ENCODE assay signal across 2 cellular contexts in the genomic region with DNA sequence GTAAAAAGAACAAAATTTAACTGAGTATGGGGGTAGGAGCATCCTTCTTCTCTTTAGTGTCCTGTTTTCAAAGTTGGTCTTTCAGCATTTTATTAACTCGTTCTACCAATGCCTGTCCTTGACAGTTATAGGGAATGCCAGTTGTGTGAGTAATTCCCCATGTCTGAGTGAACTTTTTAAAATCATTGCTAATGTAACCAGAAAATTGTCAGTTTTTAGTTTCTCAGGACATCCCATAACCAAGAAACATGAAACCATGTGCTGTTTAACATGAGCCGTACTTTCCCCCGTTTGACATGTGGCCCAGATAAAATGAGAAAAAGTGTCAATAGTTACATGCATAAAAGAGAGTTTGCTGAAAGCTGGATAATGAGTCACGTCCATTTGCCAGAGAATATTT.
A peak's percentile ranks its signal among the peaks of the same experiment; 100 is the strongest.
TF ChIP-seq lines count a peak whose summit lies in the region.

No MANE protein-coding gene starts in this region.

TF ChIP-seq in HepG2, 621 proteins besides CTCF, POLR2A, EP300 and RAD21:
- TF ChIP-seq MED8 (CRISPR knock-in tag; IDR thresholded peaks at IDR 0.05; ENCODE audit: insufficient replicate concordance) (no peak), ZNF343 (CRISPR knock-in tag; IDR thresholded peaks at IDR 0.05) (no peak), SP5 (CRISPR knock-in tag; IDR thresholded peaks at IDR 0.05; ENCODE audit: borderline replicate concordance, low read depth) (no peak)
- TF ChIP-seq, protein P1, sequence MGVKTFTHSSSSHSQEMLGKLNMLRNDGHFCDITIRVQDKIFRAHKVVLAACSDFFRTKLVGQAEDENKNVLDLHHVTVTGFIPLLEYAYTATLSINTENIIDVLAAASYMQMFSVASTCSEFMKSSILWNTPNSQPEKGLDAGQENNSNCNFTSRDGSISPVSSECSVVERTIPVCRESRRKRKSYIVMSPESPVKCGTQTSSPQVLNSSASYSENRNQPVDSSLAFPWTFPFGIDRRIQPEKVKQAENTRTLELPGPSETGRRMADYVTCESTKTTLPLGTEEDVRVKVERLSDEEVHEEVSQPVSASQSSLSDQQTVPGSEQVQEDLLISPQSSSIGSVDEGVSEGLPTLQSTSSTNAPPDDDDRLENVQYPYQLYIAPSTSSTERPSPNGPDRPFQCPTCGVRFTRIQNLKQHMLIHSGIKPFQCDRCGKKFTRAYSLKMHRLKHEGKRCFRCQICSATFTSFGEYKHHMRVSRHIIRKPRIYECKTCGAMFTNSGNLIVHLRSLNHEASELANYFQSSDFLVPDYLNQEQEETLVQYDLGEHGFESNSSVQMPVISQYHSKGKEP (CRISPR knock-in tag; IDR thresholded peaks at IDR 0.05), result no peak
- TF ChIP-seq, protein P2, sequence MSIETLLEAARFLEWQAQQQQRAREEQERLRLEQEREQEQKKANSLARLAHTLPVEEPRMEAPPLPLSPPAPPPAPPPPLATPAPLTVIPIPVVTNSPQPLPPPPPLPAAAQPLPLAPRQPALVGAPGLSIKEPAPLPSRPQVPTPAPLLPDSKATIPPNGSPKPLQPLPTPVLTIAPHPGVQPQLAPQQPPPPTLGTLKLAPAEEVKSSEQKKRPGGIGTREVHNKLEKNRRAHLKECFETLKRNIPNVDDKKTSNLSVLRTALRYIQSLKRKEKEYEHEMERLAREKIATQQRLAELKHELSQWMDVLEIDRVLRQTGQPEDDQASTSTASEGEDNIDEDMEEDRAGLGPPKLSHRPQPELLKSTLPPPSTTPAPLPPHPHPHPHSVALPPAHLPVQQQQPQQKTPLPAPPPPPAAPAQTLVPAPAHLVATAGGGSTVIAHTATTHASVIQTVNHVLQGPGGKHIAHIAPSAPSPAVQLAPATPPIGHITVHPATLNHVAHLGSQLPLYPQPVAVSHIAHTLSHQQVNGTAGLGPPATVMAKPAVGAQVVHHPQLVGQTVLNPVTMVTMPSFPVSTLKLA (IDR thresholded peaks at IDR 0.05), result peak; percentile 35; the same call in 1 of the 2 replicates
- TF ChIP-seq, protein P3, sequence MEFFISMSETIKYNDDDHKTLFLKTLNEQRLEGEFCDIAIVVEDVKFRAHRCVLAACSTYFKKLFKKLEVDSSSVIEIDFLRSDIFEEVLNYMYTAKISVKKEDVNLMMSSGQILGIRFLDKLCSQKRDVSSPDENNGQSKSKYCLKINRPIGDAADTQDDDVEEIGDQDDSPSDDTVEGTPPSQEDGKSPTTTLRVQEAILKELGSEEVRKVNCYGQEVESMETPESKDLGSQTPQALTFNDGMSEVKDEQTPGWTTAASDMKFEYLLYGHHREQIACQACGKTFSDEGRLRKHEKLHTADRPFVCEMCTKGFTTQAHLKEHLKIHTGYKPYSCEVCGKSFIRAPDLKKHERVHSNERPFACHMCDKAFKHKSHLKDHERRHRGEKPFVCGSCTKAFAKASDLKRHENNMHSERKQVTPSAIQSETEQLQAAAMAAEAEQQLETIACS (CRISPR knock-in tag; IDR thresholded peaks at IDR 0.05), result no peak

TF ChIP-seq in SK-N-SH, 30 proteins besides CTCF, POLR2A, EP300 and RAD21:
- TF ChIP-seq FOSL2 (IDR thresholded peaks at IDR 0.05; ENCODE audit: borderline replicate concordance, low read depth), result peak; percentile 9; the same call in 1 of the 2 replicates
- TF ChIP-seq, protein P4, sequence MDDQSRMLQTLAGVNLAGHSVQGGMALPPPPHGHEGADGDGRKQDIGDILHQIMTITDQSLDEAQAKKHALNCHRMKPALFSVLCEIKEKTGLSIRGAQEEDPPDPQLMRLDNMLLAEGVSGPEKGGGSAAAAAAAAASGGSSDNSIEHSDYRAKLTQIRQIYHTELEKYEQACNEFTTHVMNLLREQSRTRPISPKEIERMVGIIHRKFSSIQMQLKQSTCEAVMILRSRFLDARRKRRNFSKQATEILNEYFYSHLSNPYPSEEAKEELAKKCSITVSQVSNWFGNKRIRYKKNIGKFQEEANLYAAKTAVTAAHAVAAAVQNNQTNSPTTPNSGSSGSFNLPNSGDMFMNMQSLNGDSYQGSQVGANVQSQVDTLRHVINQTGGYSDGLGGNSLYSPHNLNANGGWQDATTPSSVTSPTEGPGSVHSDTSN (IDR thresholded peaks at IDR 0.05), result peak; percentile 26; the same call in 1 of the 2 replicates
- TF ChIP-seq JUND (IDR thresholded peaks at IDR 0.05), result 0 out of 2 replicates have a peak, but pooled peaks have one; percentile 5
- TF ChIP-seq RXRA (IDR thresholded peaks at IDR 0.05; ENCODE audit: borderline replicate concordance, low read depth), result no peak
